In the genomic region with DNA sequence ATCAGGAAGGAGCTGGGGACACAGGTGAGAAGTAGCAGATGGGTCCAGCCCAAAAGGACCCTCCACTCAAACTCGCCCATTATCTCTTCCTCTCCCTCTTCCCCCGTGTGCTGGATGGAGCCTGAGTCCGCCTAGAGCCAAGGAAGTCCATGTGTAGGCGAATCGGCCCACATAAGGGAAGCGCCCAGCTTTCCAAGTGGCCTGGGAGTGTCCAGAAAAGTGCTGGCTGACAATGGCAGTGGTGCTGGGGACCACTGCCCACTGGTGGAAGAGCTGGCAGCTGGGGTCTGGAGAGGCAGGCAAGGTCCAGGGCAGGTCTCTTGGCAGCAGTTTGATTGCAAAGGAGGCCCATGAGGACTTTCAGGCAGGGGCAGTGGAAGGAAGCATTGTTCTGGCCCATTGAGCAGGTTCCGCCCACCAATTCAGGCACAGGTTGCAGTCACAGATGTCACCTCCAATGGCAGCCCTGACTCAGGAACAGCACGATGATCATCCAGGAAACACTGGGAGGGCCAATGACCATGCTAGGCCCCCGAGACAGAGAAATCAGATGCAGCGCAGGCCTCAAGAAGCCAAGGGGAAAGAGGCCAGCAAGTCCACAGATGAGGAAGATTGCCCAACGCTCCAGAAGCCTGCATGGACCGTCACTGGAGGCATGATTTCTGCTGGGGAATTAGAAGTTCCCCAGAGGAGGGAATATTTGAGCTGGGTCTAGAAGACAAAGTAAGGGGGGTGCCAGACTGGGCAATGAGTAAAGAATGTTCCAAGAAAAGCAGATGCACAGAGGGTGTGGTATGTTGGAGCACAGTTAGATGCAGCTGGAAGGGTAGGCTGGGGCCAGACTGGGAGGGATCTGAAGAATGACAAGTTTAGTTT, we compare ENCODE assay signal across 1 cellular context.
TF ChIP-seq lines count a peak whose summit lies in the region.

No MANE protein-coding gene starts in this region.

TF ChIP-seq in SK-N-SH, 30 proteins besides CTCF, POLR2A, EP300 and RAD21 (continued from another document):
- TF ChIP-seq USF1 (IDR thresholded peaks at IDR 0.05; ENCODE audit: borderline replicate concordance, low read depth) (no peak), EZH2phosphoT487 (IDR thresholded peaks at IDR 0.05; ENCODE audit: borderline replicate concordance, low read depth) (no peak), TCF12 (IDR thresholded peaks at IDR 0.05) (no peak), FOXJ3 (CRISPR knock-in tag; IDR thresholded peaks at IDR 0.05) (no peak), JUND (IDR thresholded peaks at IDR 0.05) (no peak), MXI1 (IDR thresholded peaks at IDR 0.05; ENCODE audit: low read depth, low read length) (no peak), ZBTB33 (IDR thresholded peaks at IDR 0.05; ENCODE audit: borderline replicate concordance, low read depth) (no peak), MEF2A (IDR thresholded peaks at IDR 0.05; ENCODE audit: borderline replicate concordance, low read depth) (no peak), RFX5 (IDR thresholded peaks at IDR 0.05; ENCODE audit: low read length) (no peak)
- TF ChIP-seq, protein P1, sequence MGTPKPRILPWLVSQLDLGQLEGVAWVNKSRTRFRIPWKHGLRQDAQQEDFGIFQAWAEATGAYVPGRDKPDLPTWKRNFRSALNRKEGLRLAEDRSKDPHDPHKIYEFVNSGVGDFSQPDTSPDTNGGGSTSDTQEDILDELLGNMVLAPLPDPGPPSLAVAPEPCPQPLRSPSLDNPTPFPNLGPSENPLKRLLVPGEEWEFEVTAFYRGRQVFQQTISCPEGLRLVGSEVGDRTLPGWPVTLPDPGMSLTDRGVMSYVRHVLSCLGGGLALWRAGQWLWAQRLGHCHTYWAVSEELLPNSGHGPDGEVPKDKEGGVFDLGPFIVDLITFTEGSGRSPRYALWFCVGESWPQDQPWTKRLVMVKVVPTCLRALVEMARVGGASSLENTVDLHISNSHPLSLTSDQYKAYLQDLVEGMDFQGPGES (IDR thresholded peaks at IDR 0.05; ENCODE audit: low read depth, low read length) = no peak
TF ChIP-seq in SK-N-SH: peak in this region for 0.
